8 cellular contexts compared by ENCODE assay signal in the genomic region with DNA sequence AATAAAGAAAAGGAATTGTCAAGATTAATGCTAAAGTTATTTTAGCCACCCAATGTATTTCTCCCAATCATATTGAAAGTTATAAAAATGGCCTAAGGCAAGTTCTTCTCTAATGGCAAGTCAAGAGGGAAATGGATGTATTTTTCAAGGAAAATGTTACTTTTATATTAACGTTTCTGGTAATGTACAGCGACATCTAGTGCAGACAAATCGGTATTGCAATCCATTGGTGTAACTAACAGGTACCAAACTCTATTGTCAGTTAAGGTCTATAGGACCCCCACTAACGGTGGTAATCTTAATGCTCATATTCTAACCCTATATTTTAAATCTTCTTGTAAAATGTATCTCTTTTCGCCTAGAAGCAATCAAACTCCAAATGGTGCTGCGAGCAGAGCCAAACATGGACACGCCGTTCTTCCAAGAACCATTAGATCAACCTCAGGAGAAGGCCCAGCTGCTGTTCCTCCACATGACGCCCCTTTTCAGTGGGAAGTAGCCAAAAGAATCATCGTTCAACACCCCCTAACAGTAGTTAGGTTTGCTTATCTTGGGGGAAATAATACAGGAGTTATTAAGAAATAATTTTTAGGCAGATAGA.
DNase-seq lines count a peak whose midpoint lies in the region; ATAC-seq and TF ChIP-seq lines count a peak whose summit lies in the region.

No MANE protein-coding gene starts in this region.

- DNase-seq in cardiac muscle cell (ENCODE audit: low read depth in 1 of 2, low spot score in 1 of 2), result peak; percentile 47 to 56
- DNase-seq in Right ventricle myocardium inferior (ENCODE audit: missing footprints), result no peak
- peak; percentile 36 for DNase-seq in MM.1S
- DNase-seq in adipocyte (ENCODE audit: low read depth), result peak; percentile 88
- DNase-seq in kidney epithelial cell (ENCODE audit: low read depth), result no peak
- DNase-seq in activated effector memory CD4-positive, alpha-beta T cell treated with anti-CD3 and anti-CD28 coated beads, Interleukin-2, amount 50 U/mL, for 16 hours, result no peak
- DNase-seq in activated naive CD4-positive, alpha-beta T cell treated with Interleukin-2 at 50 U/mL for 16 hours, result no peak

- no peaks in the 10 kb centered on the region for H3K9me2 ChIP-seq in MM.1S (replicated peaks; ENCODE audit: insufficient read depth, low read length)

- no peak overlapping the region for H3K4me2 ChIP-seq in MM.1S (ENCODE audit: low read depth, low read length)

- no peaks in the 10 kb centered on the region for H3F3A ChIP-seq in MM.1S (ENCODE audit: insufficient read depth, low read length)

- TF ChIP-seq CTCF in cardiac muscle cell (IDR thresholded peaks at IDR 0.05; ENCODE audit: low read depth, low read length) (peak; percentile 70), MM.1S (IDR thresholded peaks at IDR 0.05; ENCODE audit: low read length) (peak; percentile 57), kidney epithelial cell (IDR thresholded peaks at IDR 0.05; ENCODE audit: insufficient read depth, low read length, poor library complexity, severe bottlenecking) (peak; percentile 58)

- ATAC-seq in Right ventricle myocardium inferior (no peak), GM19023 (IDR thresholded peaks at IDR 0.05; ENCODE audit: unreplicated experiment) (no peak)

- H3K79me2 ChIP-seq in MM.1S (ENCODE audit: low read length), result no peaks in the 10 kb centered on the region

- no peaks in the 10 kb centered on the region for H4K20me1 ChIP-seq in MM.1S (ENCODE audit: insufficient read depth, low read length)

- H3K27me3 ChIP-seq in cardiac muscle cell (no peaks in the 10 kb centered on the region), MM.1S (replicated peaks; ENCODE audit: insufficient read depth, low read length) (no peaks in the 10 kb centered on the region), adipocyte (replicated peaks; ENCODE audit: control insufficient read depth, insufficient read depth, low read length) (peaks cover 8% of the 10 kb centered on the region), kidney epithelial cell (ENCODE audit: control insufficient read depth, insufficient read depth, low read length) (no peaks in the 10 kb centered on the region)

- H3K4me3 ChIP-seq in cardiac muscle cell (no peak overlapping the region), MM.1S (ENCODE audit: low read length) (no peak overlapping the region), adipocyte (ENCODE audit: low read length) (no peak overlapping the region), kidney epithelial cell (ENCODE audit: low read depth, low read length) (no peak overlapping the region)

- H3K9me3 ChIP-seq in cardiac muscle cell (ENCODE audit: low read depth) (no peaks in the 10 kb centered on the region), MM.1S (replicated peaks; ENCODE audit: insufficient read depth, low read length) (no peaks in the 10 kb centered on the region), adipocyte (ENCODE audit: control insufficient read depth, low read length) (no peaks in the 10 kb centered on the region)

- H2AFZ ChIP-seq in MM.1S (ENCODE audit: low read length), result no peak overlapping the region

- H3K4me1 ChIP-seq in cardiac muscle cell (ENCODE audit: low read depth) (no peaks in the 10 kb centered on the region), MM.1S (ENCODE audit: low read length) (no peaks in the 10 kb centered on the region), adipocyte (ENCODE audit: control insufficient read depth, insufficient read depth, low read length) (no peaks in the 10 kb centered on the region)

- H3K27ac ChIP-seq in cardiac muscle cell (no peak overlapping the region), MM.1S (ENCODE audit: low read length) (no peak overlapping the region)

- H3K9ac ChIP-seq in MM.1S (ENCODE audit: low read length) (no peak overlapping the region), adipocyte (ENCODE audit: low read length) (no peak overlapping the region)

- no peaks in the 10 kb centered on the region for H3K36me3 ChIP-seq in cardiac muscle cell
- no peaks in the 10 kb centered on the region for H3K36me3 ChIP-seq in MM.1S (replicated peaks; ENCODE audit: insufficient read depth, low read length)
- no peaks in the 10 kb centered on the region for H3K36me3 ChIP-seq in adipocyte (ENCODE audit: control insufficient read depth, insufficient read depth, low read length, severe bottlenecking)
- no peaks in the 10 kb centered on the region for H3K36me3 ChIP-seq in kidney epithelial cell (ENCODE audit: control insufficient read depth, insufficient read depth, low read length)

- intact Hi-C loops in Right ventricle myocardium inferior (cut with DNase I), result loop anchor here (10.0 kb wide), 1 partner anchor 303 kb away; no protein-coding TSS in a partner anchor

Comparison
In these comparisons a context has a peak if more than half of its experiments do, and no peak if none do; other contexts are left out.
1. DNase-seq: peak in cardiac muscle cell (2 of 2), MM.1S (single experiment) and adipocyte (single experiment); none in Right ventricle myocardium inferior (single experiment), kidney epithelial cell (single experiment), activated effector memory CD4-positive, alpha-beta T cell treated with anti-CD3 and anti-CD28 coated beads, Interleukin-2, amount 50 U/mL, for 16 hours (single experiment) and activated naive CD4-positive, alpha-beta T cell treated with Interleukin-2 at 50 U/mL for 16 hours (single experiment).
2. Peak in every context shown above with its lines, with median percentiles within 50 percentile points of each other: CTCF ChIP-seq.